ENCODE assay signal across 10 cellular contexts in genomic region chr2:951224-952006, GRCh38. TPM values are rescaled to one million over a fixed set of nuclear protein-coding genes. Genes with fewer than 3 reads are reported as not detected.
DNase-seq lines count a peak whose midpoint lies in the region; FAIRE-seq and TF ChIP-seq lines count a peak whose summit lies in the region.
"Had no signal": no experiment of that assay in that cellular context is flagged by ENCODE, and none has a peak within 500 bp of the region (broad histone marks: within the 10 kb centered on the region; RNA-seq: fewer than 3 reads in every experiment).

No MANE protein-coding gene starts in this region.

- H3K4me1 ChIP-seq in HUES48 (ENCODE audit: control insufficient read depth, insufficient read depth, low read length) (peaks cover 56% of the 10 kb centered on the region), H1 (replicated peaks in 1 of 4; ENCODE audit: control insufficient read depth in 3 of 4, insufficient read depth in 4 of 4, low read length in 3 of 4) (peaks cover 2 to 23% (median 11%) of the 10 kb centered on the region in 4 experiments), osteoblast (ENCODE audit: insufficient read depth, low read length) (peaks cover 7% of the 10 kb centered on the region)

- no peak overlapping the region for H2BK15ac ChIP-seq in H1 (ENCODE audit: low read length)

- H3K4me2 ChIP-seq in H1 (ENCODE audit: insufficient read depth in 1 of 2, low read depth in 2 of 2, low read length in 2 of 2) (peak overlapping the region; percentile 72 to 77), osteoblast (ENCODE audit: insufficient read depth, low read length) (peak overlapping the region; percentile 81)

- peaks cover 12% of the 10 kb centered on the region for H3K23me2 ChIP-seq in H1 (ENCODE audit: low read depth, low read length)

- no peak overlapping the region for H3K56ac ChIP-seq in H1 (replicated peaks; ENCODE audit: insufficient read length, low read depth, low read length)

- H3K18ac ChIP-seq in H1 (ENCODE audit: extremely low read depth, low read length), result 0 out of 2 replicates have a peak overlapping the region, but pooled peaks have one; percentile 34

- 4% methylated on average over 28 of the region's 34 CpGs; no CpG with 5 or more reads in 1 of the 2 experiments for WGBS in H1 (ENCODE audit: extremely low coverage in 1 of 2, insufficient coverage in 1 of 2, insufficient read length in 1 of 2, insufficient replicate concordance in 2 of 2, low coverage in 1 of 2, low lambda C conversion rate in 2 of 2, missing lambda C conversion rate in 1 of 2), 2 experiments

- H3K9ac ChIP-seq in HUES48 (ENCODE audit: low read depth, low read length) (no peak overlapping the region; the same call in 1 of the 2 replicates), H1 (replicated peaks in 1 of 4; ENCODE audit: extremely low read depth in 1 of 4, low read depth in 3 of 4, low read length in 3 of 4) (no peak overlapping the region; a peak in 1 of 7 replicates)

- no peak overlapping the region for H2BK12ac ChIP-seq in H1 (ENCODE audit: low read depth, low read length)

- H3K14ac ChIP-seq in H1 (ENCODE audit: insufficient read length), result no peak overlapping the region

- H3K9me3 ChIP-seq in HUES48 (ENCODE audit: control insufficient read depth, insufficient read depth, low read length) (no peaks in the 10 kb centered on the region), H1 (ENCODE audit: insufficient read depth in 2 of 2, low read depth in 1 of 2, low read length in 1 of 2) (no peaks in the 10 kb centered on the region), osteoblast (ENCODE audit: low read depth, low read length) (no peaks in the 10 kb centered on the region)

- H3K27ac ChIP-seq in HUES48 (ENCODE audit: low read depth, low read length) (no peak overlapping the region), H1 (ENCODE audit: low read depth, low read length) (no peak overlapping the region), osteoblast (ENCODE audit: low read depth, low read length) (no peak overlapping the region)

- H4K20me1 ChIP-seq in H1 (replicated peaks in 1 of 2; ENCODE audit: control insufficient read depth in 1 of 2, insufficient read depth in 2 of 2, low read length in 2 of 2) (peaks cover 7 to 18% of the 10 kb centered on the region in 2 experiments), osteoblast (ENCODE audit: insufficient read depth, low read length) (no peaks in the 10 kb centered on the region)

- peak overlapping the region; percentile 30 for H3K4me3 ChIP-seq in AG10803 (ENCODE audit: low read length)
- H3K4me3 ChIP-seq in HUES48 (ENCODE audit: low read depth, low read length), result peak overlapping the region; percentile 74
- peak overlapping the region; percentile 47 to 91 (median 48) for H3K4me3 ChIP-seq in H1 (ENCODE audit: extremely low read depth in 1 of 4, insufficient read depth in 2 of 4, low read depth in 3 of 4, low read length in 4 of 4)
- H3K4me3 ChIP-seq in osteoblast (ENCODE audit: insufficient read depth, low read length), result peak overlapping the region; percentile 77

- H4K5ac ChIP-seq in H1 (ENCODE audit: insufficient read length, low read depth, low read length), result no peak overlapping the region

- DNase-seq in AG10803 (ENCODE audit: low read depth), result no peak
- no peak for DNase-seq in H1 (ENCODE audit: low read depth in 1 of 2, low spot score in 2 of 2)
- DNase-seq in osteoblast (ENCODE audit: insufficient read length, low spot score, missing footprints), result peak; percentile 92
- no peak for DNase-seq in middle frontal gyrus (ENCODE audit: extremely low spot score, low spot score)
- no peak for DNase-seq in stimulated activated naive CD4-positive, alpha-beta T cell treated with Interleukin-2 at 50 U/mL for 16 hours (lab: John Stamatoyannopoulos, UW)
- no peak for DNase-seq in hepatic stellate cell (ENCODE audit: low spot score)
- DNase-seq in cerebellar nuclear complex (lab: John Stamatoyannopoulos, UW), result no peak
- DNase-seq: NCI-H524 treated with DMSO at 0.1 percent for 48 hours had no signal

- no peaks in the 10 kb centered on the region for H3K36me3 ChIP-seq in HUES48 (ENCODE audit: control insufficient read depth, insufficient read depth, low read length)
- H3K36me3 ChIP-seq in H1 (ENCODE audit: control insufficient read depth in 2 of 4, insufficient read depth in 4 of 4, low read length in 3 of 4), result no peaks in the 10 kb centered on the region
- H3K36me3 ChIP-seq in osteoblast (ENCODE audit: insufficient read depth, low read length), result no peaks in the 10 kb centered on the region

- CTCF ChIA-PET in H1 (lab: Charles Lee; ENCODE audit: partially characterized antibody), result interaction anchor here (0.8 to 1.8 kb wide), 3 partner anchors 104 to 236 kb away, joined by 3 to 5 read pairs (median 3); no protein-coding TSS in a partner anchor

- H2AK5ac ChIP-seq in H1 (ENCODE audit: low read depth, low read length), result no peak overlapping the region

- TF ChIP-seq CTCF in AG10803 (conservative IDR thresholded peaks at IDR 0.05; ENCODE audit: low read length) (no peak), H1 (IDR thresholded peaks at IDR 0.05; ENCODE audit: control extremely low read depth in 1 of 3, insufficient read depth in 1 of 3, low read depth in 1 of 3, low read length in 3 of 3) (no peak), osteoblast (IDR thresholded peaks at IDR 0.05; ENCODE audit: extremely low read depth, low read depth, low read length) (no peak)

- no peak overlapping the region for H2BK20ac ChIP-seq in H1 (ENCODE audit: low read length)

- no peak overlapping the region for H2BK5ac ChIP-seq in H1 (ENCODE audit: low read depth, low read length)

- H2BK120ac ChIP-seq in H1 (replicated peaks; ENCODE audit: low read depth, low read length), result no peak overlapping the region

- peaks cover 12 to 50% of the 10 kb centered on the region in 2 experiments; a peak in 3 of 4 replicates for H3K79me2 ChIP-seq in H1 (ENCODE audit: control insufficient read depth in 1 of 2, insufficient read depth in 2 of 2, low read length in 2 of 2)
- no peaks in the 10 kb centered on the region for H3K79me2 ChIP-seq in osteoblast (ENCODE audit: insufficient read depth, low read length)

- no peak overlapping the region for H2AFZ ChIP-seq in H1 (ENCODE audit: low read length)
- no peak overlapping the region for H2AFZ ChIP-seq in osteoblast (ENCODE audit: low read length)

- H3K27me3 ChIP-seq in HUES48 (ENCODE audit: control insufficient read depth, insufficient read depth, low read length) (0 out of 2 replicates have a peak, but pooled peaks cover 6% of the 10 kb centered on the region), H1 (replicated peaks in 1 of 4; ENCODE audit: control insufficient read depth in 3 of 4, extremely low read depth in 1 of 4, insufficient read depth in 3 of 4, low read length in 3 of 4) (peaks cover 0 to 4% (median 0%) of the 10 kb centered on the region in 4 experiments; a peak in 3 of 7 replicates), osteoblast (ENCODE audit: insufficient read depth, low read length) (no peaks in the 10 kb centered on the region)

- no peak for TF ChIP-seq POLR2A in H1 (IDR thresholded peaks at IDR 0.05; ENCODE audit: control extremely low read depth in 1 of 2, low read depth in 2 of 2, low read length in 2 of 2)

- H4K91ac ChIP-seq in H1 (replicated peaks; ENCODE audit: insufficient read length, low read length), result no peak overlapping the region

- H3K79me1 ChIP-seq in H1 (ENCODE audit: low read depth, low read length), result peaks cover 2% of the 10 kb centered on the region; the same call in 1 of the 2 replicates

- POLR2A ChIA-PET in H1 (lab: Charles Lee; ENCODE audit: partially characterized antibody), result interaction anchor here (0.6 to 1.4 kb wide), 5 partner anchors 7 to 271 kb away, joined by 3 read pairs; no protein-coding TSS in a partner anchor

- no peak for FAIRE-seq in H1 (lab: Jason Lieb, UNC)

- no peak for TF ChIP-seq EP300 in H1 (IDR thresholded peaks at IDR 0.05; ENCODE audit: borderline replicate concordance in 1 of 2, low read depth in 2 of 2, low read length in 2 of 2)

- H3K23ac ChIP-seq in H1 (ENCODE audit: insufficient read length), result no peak overlapping the region

- no peak for TF ChIP-seq RAD21 in H1 (IDR thresholded peaks at IDR 0.05 in 1 of 2, conservative IDR thresholded peaks at IDR 0.05 in 1 of 2; ENCODE audit: low read depth in 2 of 2, low read length in 2 of 2)

- no peak overlapping the region for H4K8ac ChIP-seq in H1 (ENCODE audit: extremely low read depth, insufficient read depth, low read length)

- H3K4ac ChIP-seq in H1 (replicated peaks; ENCODE audit: insufficient read length, low read depth, low read length), result no peak overlapping the region

TF ChIP-seq in H1, 55 proteins besides CTCF, POLR2A, EP300 and RAD21:
- peak; percentile 97 for TF ChIP-seq E2F6 (IDR thresholded peaks at IDR 0.05)
- peak; percentile 71 for TF ChIP-seq RNF2 (IDR thresholded peaks at IDR 0.05; ENCODE audit: borderline replicate concordance, low read depth, low read length, missing control alignments, poor library complexity, severe bottlenecking)
- TF ChIP-seq GABPA (IDR thresholded peaks at IDR 0.05; ENCODE audit: borderline replicate concordance, insufficient read depth, low read length), result no peak
- TF ChIP-seq MAX (IDR thresholded peaks at IDR 0.05), result peak; percentile 98
- no peak for TF ChIP-seq SIN3A (conservative IDR thresholded peaks at IDR 0.05 in 1 of 2, IDR thresholded peaks at IDR 0.05 in 1 of 2; ENCODE audit: low read depth in 1 of 2, low read length in 2 of 2)
- TF ChIP-seq TAF1 (IDR thresholded peaks at IDR 0.05; ENCODE audit: low read depth, low read length), result 0 out of 2 replicates have a peak, but pooled peaks have one; percentile 9
- TF ChIP-seq FOSL1 (IDR thresholded peaks at IDR 0.05; ENCODE audit: insufficient read depth, low read depth, low read length), result no peak

RNA-seq across cellular contexts. Expression of gene SNTG2, which starts 0.8 kb away (rescaled TPM):
- total RNA-seq in H1 (2021; fragmentation: NEBNext Ultra II Directional; extraction: Animal tissue kit (Norgen Biotek cat#: 25700)), result 14.3 and 18.1 TPM in 2 replicates
- polyA plus RNA-seq in H1 (2011; rRNA removed), result 6.6 TPM in 2 replicates
- polyA plus RNA-seq in H1 (2011; cell fraction: cytosol; rRNA removed), result 8.8 TPM
- 24.3 TPM for polyA plus RNA-seq in H1 (2011; cell fraction: nucleus; rRNA removed)
- 7.4 to 10.4 TPM (median 9.0 TPM) in 4 replicates for polyA plus RNA-seq in H1 (2012, experiment 1 of 2)
- polyA plus RNA-seq in H1 (2012, experiment 2 of 2), result 4.1 TPM
- polyA plus RNA-seq in H1 (2013, experiment 1 of 2), result 4.3 TPM
- polyA plus RNA-seq in H1 (2013, experiment 2 of 2), result 5.0 TPM
- polyA minus RNA-seq in H1 (2011; rRNA and poly(A)+ RNA removed), result 21.3 and 26.6 TPM in 2 replicates
- polyA minus RNA-seq in H1 (2011; cell fraction: cytosol; rRNA and poly(A)+ RNA removed), result 17.2 TPM
- 62.8 TPM for polyA minus RNA-seq in H1 (2011; cell fraction: nucleus; rRNA and poly(A)+ RNA removed)
- 1.4 and 2.1 TPM in 2 replicates for total RNA-seq in osteoblast
- total RNA-seq: fibroblast of lung had no signal
